Comparison of ENCODE assay signal across 8 cellular contexts in the genomic region with DNA sequence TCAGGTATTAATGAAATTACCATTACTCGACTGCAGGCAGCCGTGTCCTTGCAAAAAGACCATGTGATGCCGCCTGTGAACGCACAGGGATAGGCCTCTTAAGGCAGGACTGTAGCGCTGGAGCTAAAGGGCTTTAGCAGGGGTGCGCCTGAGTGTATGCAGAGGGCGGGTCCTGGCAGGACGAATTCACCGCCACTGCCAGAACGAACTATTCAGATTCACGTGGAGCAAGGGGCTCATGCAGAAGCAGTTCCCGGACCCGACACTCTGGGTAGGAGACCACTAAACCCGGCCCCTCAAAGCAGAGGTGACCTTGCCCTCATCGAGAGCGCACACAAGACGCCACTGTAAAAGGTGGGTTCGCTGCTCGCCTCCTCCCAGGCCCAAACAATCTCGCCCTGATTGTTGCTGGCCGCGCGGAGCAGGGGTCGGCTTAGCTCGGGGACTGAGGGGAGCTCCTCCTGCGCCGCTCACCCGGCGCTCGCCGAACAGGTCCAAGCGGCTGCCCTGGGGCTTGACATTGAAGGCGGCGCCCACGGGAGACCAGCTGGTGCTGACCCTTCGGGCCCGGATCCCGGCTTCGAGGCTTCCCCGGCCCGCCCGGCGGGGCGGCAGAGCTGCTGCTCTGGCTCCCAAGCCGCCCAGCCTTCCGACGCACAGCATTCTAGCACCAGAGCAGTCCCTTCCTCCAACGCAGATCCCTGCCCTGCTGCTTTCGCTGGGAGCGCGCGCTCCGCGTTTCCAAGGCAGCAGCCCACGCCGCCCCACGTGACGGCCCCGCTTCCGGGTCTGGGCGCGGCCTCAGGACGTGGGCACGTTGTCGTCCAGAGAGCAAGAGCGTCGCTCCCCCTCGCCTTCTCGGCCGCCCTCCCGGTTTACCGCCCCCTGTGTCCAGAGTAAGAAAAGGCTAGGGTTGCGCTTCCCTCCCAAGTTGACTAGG. TPM values are rescaled to one million over a fixed set of nuclear protein-coding genes. Genes with fewer than 3 reads are reported as not detected.
A peak's percentile ranks its signal among the peaks of the same experiment; 100 is the strongest.
DNase-seq lines count a peak whose midpoint lies in the region; ATAC-seq, FAIRE-seq and TF ChIP-seq lines count a peak whose summit lies in the region.

A gene (minus strand): TSS at position 743 of the 940 bp plus-strand sequence. CDS start 80 bp downstream, at position 663.

- 0% methylated on average over 24 to 73 of the region's 73 CpGs for WGBS in body of pancreas, 2 donors
- 0% methylated on average over 73 of the region's 73 CpGs for WGBS in sigmoid colon, 2 donors

- H3K9me3 ChIP-seq in body of pancreas = no peaks in the 10 kb centered on the region
- H3K9me3 ChIP-seq in sigmoid colon = no peaks in the 10 kb centered on the region

- ATAC-seq in GM18508 (IDR thresholded peaks at IDR 0.05; ENCODE audit: insufficient read depth, unreplicated experiment) (peak; percentile 80), HG03025 (IDR thresholded peaks at IDR 0.05; ENCODE audit: low FRiP score, unreplicated experiment) (peak; percentile 95), body of pancreas (peak; percentile 97)

- DNase-seq in 8988T (peak; percentile 75), NCI-H2081 treated with DMSO at 0.1 percent for 48 hours (lab: John Stamatoyannopoulos, UW) (peak; percentile 54), body of pancreas (peak; percentile 91 to 93 (median 93)), iPS DF 19.7 (ENCODE audit: low read depth, low spot score) (peak; percentile 73), sigmoid colon (peak; percentile 95)

- H3K36me3 ChIP-seq in body of pancreas (replicated peaks in 1 of 2; ENCODE audit: insufficient read depth in 1 of 2, low read depth in 2 of 2) = peaks cover 0 to 5% of the 10 kb centered on the region in 2 donors
- H3K36me3 ChIP-seq in sigmoid colon = peaks cover 0 to 11% (median 3%) of the 10 kb centered on the region in 4 donors

- FAIRE-seq in TTC549 (lab: Jason Lieb, UNC) = peak; percentile 55

- peak within 1 kb of the TSS; percentile 79 to 83 for H3K4me3 ChIP-seq in body of pancreas
- peak within 1 kb of the TSS; percentile 71 to 95 (median 88) for H3K4me3 ChIP-seq in sigmoid colon

- no peaks in the 10 kb centered on the region for H3K27me3 ChIP-seq in body of pancreas
- no peaks in the 10 kb centered on the region for H3K27me3 ChIP-seq in sigmoid colon

- TF ChIP-seq EP300 in sigmoid colon (IDR thresholded peaks at IDR 0.05) = no peak

- H3K4me1 ChIP-seq in body of pancreas (peaks cover 10% of the 10 kb centered on the region), sigmoid colon (peaks cover 0 to 15% (median 13%) of the 10 kb centered on the region in 4 donors)

- TF ChIP-seq CTCF in body of pancreas (IDR thresholded peaks at IDR 0.05) (peak; percentile 51 to 97 (median 80)), sigmoid colon (IDR thresholded peaks at IDR 0.05) (peak in 2 of 4 experiments; percentile 57 to 62)

- peak; percentile 63 to 89 (median 87) for TF ChIP-seq POLR2A in body of pancreas (IDR thresholded peaks at IDR 0.05)
- peak; percentile 60 to 68 for TF ChIP-seq POLR2A in sigmoid colon (IDR thresholded peaks at IDR 0.05)

- intact Hi-C loops in body of pancreas (cut with DNase I) (no loop called here), sigmoid colon (cut with DNase I) (loop anchor here (5.0 kb wide), 3 partner anchors 312 to 623 kb away; a partner anchor contains a TSS)

- H3K27ac ChIP-seq in body of pancreas (peak within 1 kb of the TSS; percentile 63 to 94 (median 86)), sigmoid colon (peak within 1 kb of the TSS; percentile 91 to 93 (median 92))

RNA-seq across cellular contexts. Expression of the gene that starts here (rescaled TPM):
- 10 to 100 TPM in 1 of 2 donors, 1 to 10 TPM in 1; 7.8 to 14.8 TPM for total RNA-seq in body of pancreas
- 10 to 100 TPM; 10.7 to 11.4 (median 11.1) TPM for total RNA-seq in sigmoid colon
- polyA plus RNA-seq in sigmoid colon = 10 to 100 TPM; 13.8 to 20.5 (median 19.4) TPM

Comparison
In these comparisons a context has a peak if more than half of its experiments do, and no peak if none do; other contexts are left out.
1. Peak in every context shown above with its lines: DNase-seq, ATAC-seq, H3K4me3 ChIP-seq and H3K27ac ChIP-seq.